In the genomic region with DNA sequence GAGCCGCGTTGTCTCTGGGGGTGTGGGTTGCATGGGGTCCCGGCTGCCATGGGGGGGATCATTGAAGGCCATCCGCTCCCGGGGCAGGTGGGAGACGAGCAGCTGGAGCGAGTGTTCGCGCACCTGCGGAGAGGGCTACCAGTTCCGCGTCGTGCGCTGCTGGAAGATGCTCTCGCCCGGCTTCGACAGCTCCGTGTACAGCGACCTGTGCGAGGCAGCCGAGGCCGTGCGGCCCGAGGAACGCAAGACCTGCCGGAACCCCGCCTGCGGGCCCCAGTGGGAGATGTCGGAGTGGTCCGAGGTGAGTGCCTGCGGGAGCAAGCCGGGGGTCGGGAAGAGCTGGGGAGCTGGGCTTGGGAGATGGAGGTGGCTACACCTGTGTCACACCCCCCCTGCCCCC, we compare ENCODE assay signal across 9 cellular contexts. TPM values are rescaled to one million over a fixed set of nuclear protein-coding genes. Genes with fewer than 3 reads are reported as not detected.
"Had no signal": no experiment of that assay in that cellular context is flagged by ENCODE, and none has a peak within 500 bp of the region (broad histone marks: within the 10 kb centered on the region; RNA-seq: fewer than 3 reads in every experiment).

No MANE protein-coding gene starts in this region.

- H3K4me3 Mint-ChIP-seq: GM23338, H9 had no signal

- H3K4me2 ChIP-seq: GM23338 had no signal

- H3K4me3 ChIP-seq: GM23338 had no signal

- H2AFZ ChIP-seq: GM23338 had no signal

- H3K27ac ChIP-seq: HL-60 had no signal

- ATAC-seq: GM23338, HepG2 had no signal

- H3K9me3 Mint-ChIP-seq: GM23338, H9, IgD-negative memory B cell had no signal

- H3K27ac Mint-ChIP-seq: GM23338, IgD-negative memory B cell had no signal

- H3K36me3 Mint-ChIP-seq: IgD-negative memory B cell had no signal

- DNase-seq: H9, HCEC 1CT, KBM-7 had no signal

RNA-seq across cellular contexts. Expression of a gene that starts 33.7 kb away (rescaled TPM):
- total RNA-seq: HT1080 had no signal
- polyA plus RNA-seq: IgD-negative memory B cell had no signal

RNA-seq across cellular contexts. Expression of a gene that starts 41.0 kb away (rescaled TPM):
- total RNA-seq: HepG2, HT1080 had no signal
- polyA plus RNA-seq: HepG2, IgD-negative memory B cell had no signal

RNA-seq across cellular contexts. Expression of a gene that starts 43.4 kb away (rescaled TPM):
- total RNA-seq: GM23338, H1, H9, HepG2, HT1080 had no signal
- polyA plus RNA-seq: GM23338, H1, HepG2, IgD-negative memory B cell had no signal
